1 cellular context compared by ENCODE assay signal in genomic region chr11:130861902-130862552, GRCh38.
TF ChIP-seq lines count a peak whose summit lies in the region.

No MANE protein-coding gene starts in this region.

TF ChIP-seq in HepG2, 621 proteins besides CTCF, POLR2A, EP300 and RAD21 (continued from another document and continues in another):
- no peak for TF ChIP-seq ZNF407 (CRISPR knock-in tag; IDR thresholded peaks at IDR 0.05; ENCODE audit: not compliant biosample characterization)
- peak; percentile 31 for TF ChIP-seq TBL1XR1 (IDR thresholded peaks at IDR 0.05; ENCODE audit: borderline replicate concordance, low read length, partially characterized antibody)
- TF ChIP-seq U2AF1 (optimal IDR thresholded peaks at IDR 0.05; ENCODE audit: low read depth, low read length), result no peak
- no peak for TF ChIP-seq ZNF282 (IDR thresholded peaks at IDR 0.05; ENCODE audit: partially characterized antibody)
- TF ChIP-seq ZNF343 (CRISPR knock-in tag; IDR thresholded peaks at IDR 0.05), result no peak
- no peak for TF ChIP-seq KLF13 (CRISPR knock-in tag; IDR thresholded peaks at IDR 0.05)
- TF ChIP-seq ZNF629 (CRISPR knock-in tag; conservative IDR thresholded peaks at IDR 0.05), result no peak
- peak; percentile 74; the same call in 1 of the 2 replicates for TF ChIP-seq ZNF331 (CRISPR knock-in tag; IDR thresholded peaks at IDR 0.05)
- TF ChIP-seq, protein P1, sequence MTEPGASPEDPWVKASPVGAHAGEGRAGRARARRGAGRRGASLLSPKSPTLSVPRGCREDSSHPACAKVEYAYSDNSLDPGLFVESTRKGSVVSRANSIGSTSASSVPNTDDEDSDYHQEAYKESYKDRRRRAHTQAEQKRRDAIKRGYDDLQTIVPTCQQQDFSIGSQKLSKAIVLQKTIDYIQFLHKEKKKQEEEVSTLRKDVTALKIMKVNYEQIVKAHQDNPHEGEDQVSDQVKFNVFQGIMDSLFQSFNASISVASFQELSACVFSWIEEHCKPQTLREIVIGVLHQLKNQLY (CRISPR knock-in tag; IDR thresholded peaks at IDR 0.05), result no peak
- no peak for TF ChIP-seq MAFG (CRISPR knock-in tag; IDR thresholded peaks at IDR 0.05)
- no peak for TF ChIP-seq TCF12 (IDR thresholded peaks at IDR 0.05)
- no peak for TF ChIP-seq TCF12 (CRISPR knock-in tag; IDR thresholded peaks at IDR 0.05)
- no peak for TF ChIP-seq ZNF570 (CRISPR knock-in tag; IDR thresholded peaks at IDR 0.05; ENCODE audit: borderline replicate concordance)
- no peak for TF ChIP-seq SNAPC5 (CRISPR knock-in tag; IDR thresholded peaks at IDR 0.05; ENCODE audit: borderline replicate concordance)
- no peak for TF ChIP-seq TBX2 (CRISPR knock-in tag; IDR thresholded peaks at IDR 0.05; ENCODE audit: borderline replicate concordance)
- TF ChIP-seq ZNF503 (CRISPR knock-in tag; IDR thresholded peaks at IDR 0.05), result no peak
- TF ChIP-seq CHD2 (IDR thresholded peaks at IDR 0.05; ENCODE audit: low read depth, low read length), result no peak
- TF ChIP-seq ZNF468 (CRISPR knock-in tag; IDR thresholded peaks at IDR 0.05), result no peak
- TF ChIP-seq MYPOP (CRISPR knock-in tag; IDR thresholded peaks at IDR 0.05), result no peak
- 0 out of 2 replicates have a peak, but pooled peaks have one; percentile 67 for TF ChIP-seq ZNF350 (CRISPR knock-in tag; IDR thresholded peaks at IDR 0.05; ENCODE audit: borderline replicate concordance, low read depth)
- no peak for TF ChIP-seq PRMT3 (CRISPR knock-in tag; IDR thresholded peaks at IDR 0.05; ENCODE audit: borderline replicate concordance, low read depth)
- TF ChIP-seq ELF3 (CRISPR knock-in tag; IDR thresholded peaks at IDR 0.05), result 0 out of 2 replicates have a peak, but pooled peaks have one; percentile 50
- peak; percentile 53; the same call in 1 of the 2 replicates for TF ChIP-seq RXRA (CRISPR knock-in tag; IDR thresholded peaks at IDR 0.05)
- no peak for TF ChIP-seq RORA (CRISPR knock-in tag; IDR thresholded peaks at IDR 0.05)
- TF ChIP-seq SMARCE1 (IDR thresholded peaks at IDR 0.05; ENCODE audit: borderline replicate concordance), result no peak
- TF ChIP-seq ZBTB7B (CRISPR knock-in tag; IDR thresholded peaks at IDR 0.05), result no peak
- no peak for TF ChIP-seq ZNF432 (CRISPR knock-in tag; IDR thresholded peaks at IDR 0.05; ENCODE audit: borderline replicate concordance)
- no peak for TF ChIP-seq PAF1 (CRISPR knock-in tag; IDR thresholded peaks at IDR 0.05)
- TF ChIP-seq ZNF839 (CRISPR knock-in tag; IDR thresholded peaks at IDR 0.05; ENCODE audit: borderline replicate concordance), result no peak
- TF ChIP-seq NR2C2 (CRISPR knock-in tag; IDR thresholded peaks at IDR 0.05; ENCODE audit: borderline replicate concordance), result no peak
- no peak; the same call in 1 of the 2 replicates for TF ChIP-seq CBFB (CRISPR knock-in tag; IDR thresholded peaks at IDR 0.05)
- no peak for TF ChIP-seq ZNF678 (CRISPR knock-in tag; IDR thresholded peaks at IDR 0.05)
- TF ChIP-seq NFIB (CRISPR knock-in tag; IDR thresholded peaks at IDR 0.05; ENCODE audit: borderline replicate concordance), result no peak
- TF ChIP-seq PHF8 (CRISPR knock-in tag; IDR thresholded peaks at IDR 0.05), result peak; percentile 34; the same call in 1 of the 2 replicates
- TF ChIP-seq ZSCAN12 (CRISPR knock-in tag; IDR thresholded peaks at IDR 0.05), result no peak
- TF ChIP-seq SMYD3 (CRISPR knock-in tag; IDR thresholded peaks at IDR 0.05), result no peak
- no peak for TF ChIP-seq PAX8 (CRISPR knock-in tag; IDR thresholded peaks at IDR 0.05; ENCODE audit: borderline replicate concordance)
- TF ChIP-seq ERF (CRISPR knock-in tag; IDR thresholded peaks at IDR 0.05), result peak; percentile 79
- TF ChIP-seq, protein P2, sequence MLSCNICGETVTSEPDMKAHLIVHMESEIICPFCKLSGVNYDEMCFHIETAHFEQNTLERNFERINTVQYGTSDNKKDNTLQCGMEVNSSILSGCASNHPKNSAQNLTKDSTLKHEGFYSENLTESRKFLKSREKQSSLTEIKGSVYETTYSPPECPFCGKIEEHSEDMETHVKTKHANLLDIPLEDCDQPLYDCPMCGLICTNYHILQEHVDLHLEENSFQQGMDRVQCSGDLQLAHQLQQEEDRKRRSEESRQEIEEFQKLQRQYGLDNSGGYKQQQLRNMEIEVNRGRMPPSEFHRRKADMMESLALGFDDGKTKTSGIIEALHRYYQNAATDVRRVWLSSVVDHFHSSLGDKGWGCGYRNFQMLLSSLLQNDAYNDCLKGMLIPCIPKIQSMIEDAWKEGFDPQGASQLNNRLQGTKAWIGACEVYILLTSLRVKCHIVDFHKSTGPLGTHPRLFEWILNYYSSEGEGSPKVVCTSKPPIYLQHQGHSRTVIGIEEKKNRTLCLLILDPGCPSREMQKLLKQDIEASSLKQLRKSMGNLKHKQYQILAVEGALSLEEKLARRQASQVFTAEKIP (CRISPR knock-in tag; IDR thresholded peaks at IDR 0.05; ENCODE audit: borderline replicate concordance), result no peak
- no peak for TF ChIP-seq ZNF761 (CRISPR knock-in tag; conservative IDR thresholded peaks at IDR 0.05)
- TF ChIP-seq ZNF605 (CRISPR knock-in tag; IDR thresholded peaks at IDR 0.05), result no peak
- no peak for TF ChIP-seq FLYWCH1 (CRISPR knock-in tag; IDR thresholded peaks at IDR 0.05)
- TF ChIP-seq ZFP90 (CRISPR knock-in tag; IDR thresholded peaks at IDR 0.05; ENCODE audit: borderline replicate concordance), result no peak
- TF ChIP-seq, protein P3, sequence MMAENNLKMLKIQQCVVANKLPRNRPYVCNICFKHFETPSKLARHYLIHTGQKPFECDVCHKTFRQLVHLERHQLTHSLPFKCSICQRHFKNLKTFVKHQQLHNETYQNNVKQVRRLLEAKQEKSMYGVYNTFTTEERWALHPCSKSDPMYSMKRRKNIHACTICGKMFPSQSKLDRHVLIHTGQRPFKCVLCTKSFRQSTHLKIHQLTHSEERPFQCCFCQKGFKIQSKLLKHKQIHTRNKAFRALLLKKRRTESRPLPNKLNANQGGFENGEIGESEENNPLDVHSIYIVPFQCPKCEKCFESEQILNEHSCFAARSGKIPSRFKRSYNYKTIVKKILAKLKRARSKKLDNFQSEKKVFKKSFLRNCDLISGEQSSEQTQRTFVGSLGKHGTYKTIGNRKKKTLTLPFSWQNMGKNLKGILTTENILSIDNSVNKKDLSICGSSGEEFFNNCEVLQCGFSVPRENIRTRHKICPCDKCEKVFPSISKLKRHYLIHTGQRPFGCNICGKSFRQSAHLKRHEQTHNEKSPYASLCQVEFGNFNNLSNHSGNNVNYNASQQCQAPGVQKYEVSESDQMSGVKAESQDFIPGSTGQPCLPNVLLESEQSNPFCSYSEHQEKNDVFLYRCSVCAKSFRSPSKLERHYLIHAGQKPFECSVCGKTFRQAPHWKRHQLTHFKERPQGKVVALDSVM (CRISPR knock-in tag; IDR thresholded peaks at IDR 0.05), result no peak
- TF ChIP-seq, protein P4, sequence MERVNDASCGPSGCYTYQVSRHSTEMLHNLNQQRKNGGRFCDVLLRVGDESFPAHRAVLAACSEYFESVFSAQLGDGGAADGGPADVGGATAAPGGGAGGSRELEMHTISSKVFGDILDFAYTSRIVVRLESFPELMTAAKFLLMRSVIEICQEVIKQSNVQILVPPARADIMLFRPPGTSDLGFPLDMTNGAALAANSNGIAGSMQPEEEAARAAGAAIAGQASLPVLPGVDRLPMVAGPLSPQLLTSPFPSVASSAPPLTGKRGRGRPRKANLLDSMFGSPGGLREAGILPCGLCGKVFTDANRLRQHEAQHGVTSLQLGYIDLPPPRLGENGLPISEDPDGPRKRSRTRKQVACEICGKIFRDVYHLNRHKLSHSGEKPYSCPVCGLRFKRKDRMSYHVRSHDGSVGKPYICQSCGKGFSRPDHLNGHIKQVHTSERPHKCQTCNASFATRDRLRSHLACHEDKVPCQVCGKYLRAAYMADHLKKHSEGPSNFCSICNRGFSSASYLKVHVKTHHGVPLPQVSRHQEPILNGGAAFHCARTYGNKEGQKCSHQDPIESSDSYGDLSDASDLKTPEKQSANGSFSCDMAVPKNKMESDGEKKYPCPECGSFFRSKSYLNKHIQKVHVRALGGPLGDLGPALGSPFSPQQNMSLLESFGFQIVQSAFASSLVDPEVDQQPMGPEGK (CRISPR knock-in tag; IDR thresholded peaks at IDR 0.05), result no peak
- no peak; the same call in 1 of the 2 replicates for TF ChIP-seq ZNF530 (CRISPR knock-in tag; IDR thresholded peaks at IDR 0.05; ENCODE audit: low read depth)
- no peak for TF ChIP-seq ADNP (CRISPR knock-in tag; IDR thresholded peaks at IDR 0.05)
- TF ChIP-seq CREBL2 (CRISPR knock-in tag; IDR thresholded peaks at IDR 0.05; ENCODE audit: borderline replicate concordance), result no peak
- no peak for TF ChIP-seq AGO2 (optimal IDR thresholded peaks at IDR 0.05; ENCODE audit: low read depth, low read length)
- TF ChIP-seq EEA1 (CRISPR knock-in tag; IDR thresholded peaks at IDR 0.05; ENCODE audit: borderline replicate concordance), result no peak
